ENCODE assay signal across 8 cellular contexts in the genomic region with DNA sequence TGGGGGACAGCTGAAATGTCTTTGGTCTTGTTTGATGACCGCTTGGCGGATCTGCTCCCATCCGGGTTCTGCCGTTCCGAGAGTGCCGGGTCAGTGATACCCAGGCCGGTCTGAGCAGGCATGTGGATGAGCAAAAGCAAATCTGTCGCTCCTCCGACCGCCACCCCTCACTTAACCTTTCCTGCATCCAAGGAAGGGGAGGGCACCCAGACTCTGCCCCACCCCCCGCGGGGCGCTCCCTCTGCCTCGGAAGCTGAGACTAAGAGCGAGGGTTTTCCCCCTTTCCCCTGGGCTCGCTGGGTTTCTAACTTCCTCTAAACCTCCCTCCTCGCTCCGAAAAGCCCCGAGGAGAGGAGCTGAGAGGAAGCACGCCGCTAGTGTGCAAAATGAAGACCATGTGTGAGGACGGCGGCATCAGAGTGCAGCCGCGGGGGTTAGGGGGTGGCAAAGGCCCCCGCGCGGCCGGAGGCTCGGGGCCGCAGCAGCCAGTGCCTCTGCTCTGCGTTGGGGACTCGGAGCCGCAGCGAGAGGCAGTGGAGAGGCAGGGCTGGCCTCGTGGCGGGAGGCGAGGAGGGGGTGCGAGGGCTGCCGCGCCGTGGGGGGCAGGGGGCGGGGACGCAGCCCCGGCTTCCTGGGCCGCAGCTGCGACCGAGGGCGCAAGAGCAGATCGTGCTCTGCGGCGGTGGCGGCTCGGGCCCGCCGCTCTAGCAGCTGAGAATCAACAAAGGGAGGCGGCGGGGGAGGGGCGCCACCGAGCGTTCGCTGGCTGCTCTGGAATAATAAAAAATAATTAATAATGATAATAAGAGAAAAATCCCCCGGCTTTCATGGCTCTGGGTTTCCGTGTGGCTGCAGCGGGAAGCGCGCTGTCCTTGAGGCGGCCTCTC. TPM values are rescaled to one million over a fixed set of nuclear protein-coding genes. Genes with fewer than 3 reads are reported as not detected.
DNase-seq lines count a peak whose midpoint lies in the region; ATAC-seq, FAIRE-seq and TF ChIP-seq lines count a peak whose summit lies in the region.

No MANE protein-coding gene starts in this region.

- peaks cover 56% of the 10 kb centered on the region for H3K79me2 ChIP-seq in K562 (ENCODE audit: control insufficient read depth, insufficient read depth, low read length)

- TF ChIP-seq POLR2A in K562 (conservative IDR thresholded peaks at IDR 0.05): peak; percentile 55

- ATAC-seq in GM18517 (IDR thresholded peaks at IDR 0.05; ENCODE audit: unreplicated experiment) (peak; percentile 44), HG03439 (IDR thresholded peaks at IDR 0.05; ENCODE audit: unreplicated experiment) (peak; percentile 68), K562 (peak; percentile 37), HG03521 (IDR thresholded peaks at IDR 0.05; ENCODE audit: unreplicated experiment) (no peak)

- in situ Hi-C loops in K562 (cut with MboI): loop anchor here (10.0 kb wide), 1 partner anchor 49 kb away; no protein-coding TSS in a partner anchor

- WGBS in K562 (ENCODE audit: insufficient coverage, low coverage, missing lambda C conversion rate): 5% methylated on average over 25 of the region's 68 CpGs

- H3K27ac ChIP-seq in SK-N-MC (peak overlapping the region; percentile 68; the same call in 1 of the 2 replicates), K562 (ENCODE audit: extremely low read depth, low read depth, low read length) (peak overlapping the region; percentile 97), skeletal muscle tissue (ENCODE audit: low read depth, low read length) (peak overlapping the region; percentile 60)

- POLR2A ChIA-PET in AG04449 (lab: Yijun Ruan, JAX) (interaction anchor here (0.6 to 1.4 kb wide), 3 partner anchors 16 to 56 kb away, joined by 3 to 5 read pairs (median 5); a partner anchor contains a TSS), K562 (lab: Yijun Ruan, JAX) (interaction anchor here (0.6 to 3.5 kb wide), 12 partner anchors 12 to 108 kb away, joined by 3 to 19 read pairs (median 4); a partner anchor contains a TSS)

- H3K9me1 ChIP-seq in K562 (ENCODE audit: control insufficient read depth, insufficient read depth, low read length): no peaks in the 10 kb centered on the region

- H3K9ac ChIP-seq in SK-N-MC (ENCODE audit: insufficient read length) (peak overlapping the region; percentile 57), K562 (ENCODE audit: insufficient read depth in 1 of 2, low read depth in 2 of 2, low read length in 2 of 2) (peak overlapping the region; percentile 79 to 89), skeletal muscle tissue (ENCODE audit: low read depth in 1 of 3, low read length in 3 of 3) (peak overlapping the region; percentile 56 to 84 (median 68))

- H3K36me3 ChIP-seq in SK-N-MC (ENCODE audit: insufficient read depth, low read length) (no peaks in the 10 kb centered on the region), K562 (ENCODE audit: control insufficient read depth, insufficient read depth, low read length) (peaks cover 6% of the 10 kb centered on the region; the same call in 1 of the 3 replicates), skeletal muscle tissue (ENCODE audit: control insufficient read depth in 3 of 3, insufficient read depth in 3 of 3, low read length in 3 of 3) (no peaks in the 10 kb centered on the region)

- no peaks in the 10 kb centered on the region for H4K20me1 ChIP-seq in K562 (replicated peaks; ENCODE audit: control insufficient read depth, insufficient read depth, low read length)

- H3K27me3 ChIP-seq in K562 (ENCODE audit: control insufficient read depth in 2 of 2, insufficient read depth in 2 of 2, low read length in 2 of 2): no peaks in the 10 kb centered on the region
- H3K27me3 ChIP-seq in skeletal muscle tissue (ENCODE audit: control insufficient read depth in 3 of 3, insufficient read depth in 3 of 3, low read length in 3 of 3): peaks cover 0 to 41% (median 0%) of the 10 kb centered on the region in 3 donors

- no peak for DNase-seq in AG04449 (ENCODE audit: low read depth, low spot score)
- DNase-seq in SK-N-MC (ENCODE audit: low read depth, low spot score): no peak
- DNase-seq in K562 (ENCODE audit: extremely low read depth in 1 of 4, low spot score in 3 of 4): peak; percentile 64 to 75 (median 67)

- BruUV-seq in K562 (replicated peaks; lab: Mats Ljungman, UMichigan): no TSS peak

- no peak for TF ChIP-seq CTCF in AG04449 (IDR thresholded peaks at IDR 0.05; ENCODE audit: insufficient read depth, low read length, missing control alignments)
- TF ChIP-seq CTCF in K562 (IDR thresholded peaks at IDR 0.05 in 2 of 3, conservative IDR thresholded peaks at IDR 0.05 in 1 of 3; ENCODE audit: insufficient read depth in 2 of 3, low read depth in 1 of 3, low read length in 3 of 3): peak in 2 of 3 experiments; percentile 10 to 26; a peak in 2 of 6 replicates

- CTCF ChIA-PET in AG04449 (lab: Yijun Ruan, JAX): no interaction called here
- CTCF ChIA-PET in K562 (lab: Yijun Ruan, JAX; ENCODE audit: low intra/inter-chr PET ratio): no interaction called here

- peaks cover 34 to 83% of the 10 kb centered on the region in 2 experiments for H3K4me1 ChIP-seq in K562 (replicated peaks in 1 of 2; ENCODE audit: control insufficient read depth in 2 of 2, insufficient read depth in 2 of 2, low read length in 2 of 2)
- H3K4me1 ChIP-seq in skeletal muscle tissue (ENCODE audit: control insufficient read depth in 3 of 3, insufficient read depth in 3 of 3, low read length in 3 of 3): peaks cover 9 to 20% (median 13%) of the 10 kb centered on the region in 3 donors

- H3K4me3 ChIP-seq in AG04449 (ENCODE audit: low read depth, low read length) (peak overlapping the region; percentile 36), SK-N-MC (peak overlapping the region; percentile 77), K562 (peak overlapping the region; percentile 45), iPS-18c (ENCODE audit: insufficient read depth, low read depth, low read length) (peak overlapping the region; percentile 43), skeletal muscle tissue (ENCODE audit: low read length in 3 of 3) (peak overlapping the region; percentile 46 to 66 (median 64))

- H2AFZ ChIP-seq in K562 (ENCODE audit: low read depth, low read length): no peak overlapping the region

- no peak for TF ChIP-seq RAD21 in K562 (CRISPR knock-in tag; conservative IDR thresholded peaks at IDR 0.05 in 1 of 2, IDR thresholded peaks at IDR 0.05 in 1 of 2)

- no peak for FAIRE-seq in K562 (lab: Jason Lieb, UNC)

- intact Hi-C loops in K562 (cut with micrococcal nuclease): loop anchor here (2.0 kb wide), 2 partner anchors 15 to 47 kb away; no protein-coding TSS in a partner anchor

- TF ChIP-seq EP300 in K562 (IDR thresholded peaks at IDR 0.05; ENCODE audit: low read length): no peak

- H3K4me2 ChIP-seq in K562 (ENCODE audit: insufficient read depth, low read length): peak overlapping the region; percentile 76

- no peaks in the 10 kb centered on the region for H3K9me3 ChIP-seq in SK-N-MC (ENCODE audit: low read depth, low read length)
- no peaks in the 10 kb centered on the region for H3K9me3 ChIP-seq in K562 (replicated peaks; ENCODE audit: control insufficient read depth, insufficient read depth, low read depth, low read length)
- peaks cover 18% of the 10 kb centered on the region for H3K9me3 ChIP-seq in iPS-18c (ENCODE audit: control insufficient read depth, insufficient read depth, low read length)
- no peaks in the 10 kb centered on the region for H3K9me3 ChIP-seq in skeletal muscle tissue (ENCODE audit: control insufficient read depth in 3 of 3, low read length in 3 of 3)

TF ChIP-seq in K562, 482 proteins besides CTCF, POLR2A, EP300 and RAD21 (continues in another document):
- TF ChIP-seq NR2C1 (IDR thresholded peaks at IDR 0.05) (no peak), NR2C1 (tag; IDR thresholded peaks at IDR 0.05) (no peak)

RNA-seq across cellular contexts. Expression of a gene that starts 55.8 kb away (rescaled TPM):
- total RNA-seq in K562 (2011; cell fraction: chromatin; rRNA removed; ENCODE audit: low replicate concordance): 128 and 140 TPM in 2 replicates
- total RNA-seq in K562 (2011; cell fraction: nucleolus; rRNA removed): 71.6 and 74.4 TPM in 2 replicates
- total RNA-seq in K562 (2011; cell fraction: nucleoplasm; rRNA removed): 97.0 and 135 TPM in 2 replicates
- total RNA-seq in K562 (2014; rRNA removed) (73.7 and 76.0 TPM in 2 replicates), K562 (2014; rRNA removed; fragmentation: Illumina TruSeq; extraction: Trizol) (37.6 and 37.9 TPM in 2 replicates), K562 (2015; rRNA removed; fragmentation: Illumina TruSeq; extraction: Trizol) (33.0 and 36.6 TPM in 2 replicates), K562 (2021) (98.3 and 113 TPM in 2 replicates), skeletal muscle tissue (19.8 TPM)
- polyA plus RNA-seq in K562 (2011; rRNA removed) (27.5 and 28.1 TPM in 2 replicates), K562 (2014; fragmentation: Illumina TruSeq; extraction: Trizol) (88.1 and 98.5 TPM in 2 replicates), K562 (2014; fragmentation: Nextera tagmentation; extraction: Ambion mirVana) (10 to 100 TPM; 32.0 to 37.4 TPM), K562 (2014; rRNA removed) (44.4 and 64.6 TPM in 2 replicates)
- polyA plus RNA-seq in K562 (2011; cell fraction: cytosol; rRNA removed): 30.1 and 38.0 TPM in 2 replicates
- polyA plus RNA-seq in K562 (2011; cell fraction: nucleus; rRNA removed): 64.0 and 93.7 TPM in 2 replicates
- polyA plus RNA-seq in K562 (2012): 72.8 and 76.1 TPM in 2 replicates
- polyA minus RNA-seq in K562 (2011; rRNA and poly(A)+ RNA removed): 40.5 and 49.5 TPM in 2 replicates
- polyA minus RNA-seq in K562 (2011; cell fraction: cytosol; rRNA and poly(A)+ RNA removed): 105 and 120 TPM in 2 replicates
- 36.9 and 50.0 TPM in 2 replicates for polyA minus RNA-seq in K562 (2011; cell fraction: nucleus; rRNA and poly(A)+ RNA removed)

Comparison
In these comparisons a context has a peak if more than half of its experiments do, and no peak if none do; other contexts are left out.
1. DNase-seq: peak in K562 (4 of 4); none in AG04449 (single experiment) and SK-N-MC (single experiment).
2. Peak in every context shown above with its lines, with median percentiles within 50 percentile points of each other: H3K4me3 ChIP-seq, H3K27ac ChIP-seq and H3K9ac ChIP-seq.